16 cellular contexts compared by ENCODE assay signal in genomic region chr6:3615391-3616380, GRCh38.
DNase-seq lines count a peak whose midpoint lies in the region; ATAC-seq, FAIRE-seq and TF ChIP-seq lines count a peak whose summit lies in the region.
"Had no signal": no experiment of that assay in that cellular context is flagged by ENCODE, and none has a peak within 500 bp of the region (broad histone marks: within the 10 kb centered on the region; RNA-seq: fewer than 3 reads in every experiment).

No MANE protein-coding gene starts in this region.

- no peak for TF ChIP-seq CTCF in osteocyte (IDR thresholded peaks at IDR 0.05)

- H3K27ac Mint-ChIP-seq in osteocyte (ENCODE audit: unreplicated experiment), result no peak overlapping the region
- H3K27ac Mint-ChIP-seq: CD4-positive, alpha-beta T cell had no signal

- H3K9me3 ChIP-seq in aorta (ENCODE audit: control insufficient read depth, low read length), result no peaks in the 10 kb centered on the region

- no peak for ATAC-seq in aorta (ENCODE audit: low FRiP score)
- ATAC-seq: K562 had no signal

- FAIRE-seq in HTR-8/SVneo (lab: Jason Lieb, UNC), result peak; percentile 20
- FAIRE-seq: K562 had no signal

- intact Hi-C loops in aorta (cut with DNase I), result no loop called here

- H3K4me1 Mint-ChIP-seq in osteocyte (ENCODE audit: unreplicated experiment), result peaks cover 22% of the 10 kb centered on the region

- no peaks in the 10 kb centered on the region for H3K27me3 ChIP-seq in aorta (ENCODE audit: control insufficient read depth in 1 of 2, insufficient read depth in 2 of 2, low read length in 1 of 2)

- no peaks in the 10 kb centered on the region for H3K36me3 Mint-ChIP-seq in osteocyte (ENCODE audit: unreplicated experiment)

- H3K4me3 Mint-ChIP-seq in osteocyte (ENCODE audit: unreplicated experiment), result no peak overlapping the region
- H3K4me3 Mint-ChIP-seq: CD4-positive, alpha-beta T cell had no signal

- WGBS in aorta, 2 donors, result 90 to 91% methylated on average over 11 of the region's 11 CpGs

- DNase-seq in D341Med (ENCODE audit: low spot score) (peak; percentile 41), HTR-8/SVneo (ENCODE audit: insufficient read length, low spot score) (no peak), caudate nucleus (lab: John Stamatoyannopoulos, UW) (peak in 6 of 61 donors; percentile 22 to 82 (median 42)), osteocyte (ENCODE audit: extremely low spot score, unreplicated experiment) (peak; percentile 30), NOMO-1 treated with DMSO at 0.1 percent for 48 hours (lab: John Stamatoyannopoulos, UW; ENCODE audit: unreplicated experiment) (no peak), aorta (no peak)
- no peak for DNase-seq in NK-92 treated with Interleukin-12 subunit alpha and Interleukin-12 subunit beta, amount 100 ng/mL, for 24 hours (lab: John Stamatoyannopoulos, UW)
- DNase-seq: ACHN; Calu3; CD4-positive, alpha-beta T cell; DND-41; GM23248; NCI-H1436 treated with DMSO at 0.1 percent for 48 hours; NCI-H2081 had no signal

- H3K4me1 ChIP-seq in aorta (ENCODE audit: control insufficient read depth in 1 of 2, insufficient read depth in 2 of 2, low read length in 2 of 2), result no peaks in the 10 kb centered on the region

- no peaks in the 10 kb centered on the region for H3K36me3 ChIP-seq in aorta (ENCODE audit: control insufficient read depth in 1 of 2, insufficient read depth in 2 of 2, low read length in 1 of 2)

- no peak overlapping the region for H3K4me3 ChIP-seq in aorta (ENCODE audit: low read length in 2 of 2)
- H3K4me3 ChIP-seq: GM23248, K562 had no signal

- no peaks in the 10 kb centered on the region for H3K9me3 Mint-ChIP-seq in osteocyte (ENCODE audit: unreplicated experiment)
- H3K9me3 Mint-ChIP-seq: CD4-positive, alpha-beta T cell had no signal

- H3K27me3 Mint-ChIP-seq in osteocyte (ENCODE audit: unreplicated experiment), result no peaks in the 10 kb centered on the region

- H3K27ac ChIP-seq in caudate nucleus (ENCODE audit: low read depth, low read length) (peak overlapping the region; percentile 61), aorta (ENCODE audit: low read depth in 1 of 2, low read length in 2 of 2) (no peak overlapping the region)
- H3K27ac ChIP-seq: GM23248, RWPE1 had no signal

Comparison
In these comparisons a context has a peak if more than half of its experiments do, and no peak if none do; other contexts are left out.
1. DNase-seq: peak in D341Med (single experiment) and osteocyte (single experiment); none in HTR-8/SVneo (single experiment), NOMO-1 treated with DMSO at 0.1 percent for 48 hours (single experiment), NK-92 treated with Interleukin-12 subunit alpha and Interleukin-12 subunit beta, amount 100 ng/mL, for 24 hours (single experiment) and aorta (0 of 2).